In genomic region chr19:802888-803561, GRCh38 we compare ENCODE assay signal across 11 cellular contexts. TPM values are rescaled to one million over a fixed set of nuclear protein-coding genes. Genes with fewer than 3 reads are reported as not detected.
DNase-seq lines count a peak whose midpoint lies in the region; ATAC-seq and TF ChIP-seq lines count a peak whose summit lies in the region.
"Had no signal": no experiment of that assay in that cellular context is flagged by ENCODE, and none has a peak within 500 bp of the region (broad histone marks: within the 10 kb centered on the region; RNA-seq: fewer than 3 reads in every experiment).

No MANE protein-coding gene starts in this region.

- peak overlapping the region; percentile 56 for H4K8ac ChIP-seq in neuronal stem cell (ENCODE audit: low read depth, low read length)

- H3K9me3 Mint-ChIP-seq in CD4-positive, alpha-beta T cell: no peaks in the 10 kb centered on the region

- ATAC-seq in CD4-positive, alpha-beta T cell (ENCODE audit: poor library complexity): no peak
- ATAC-seq in GM18498 (IDR thresholded peaks at IDR 0.05; ENCODE audit: unreplicated experiment): no peak

- WGBS in neuronal stem cell (ENCODE audit: extremely low coverage in 2 of 2, insufficient read length in 2 of 2, insufficient replicate concordance in 1 of 2), 2 donors: no CpG with 5 or more reads among the region's 33 CpGs

- POLR2A ChIA-PET in CD4-positive, alpha-beta T cell (lab: Charles Lee): no interaction called here
- POLR2A ChIA-PET in HEK293 (lab: Yijun Ruan, JAX): interaction anchor here (0.7 kb wide), 2 partner anchors 10 to 24 kb away, joined by 3 read pairs; no protein-coding TSS in a partner anchor

- DNase-seq in CD4-positive, alpha-beta T cell: no peak
- peak; percentile 45 for DNase-seq in dermis blood vessel endothelial cell
- DNase-seq in neuronal stem cell (ENCODE audit: low spot score): no peak
- no peak for DNase-seq in midbrain (lab: John Stamatoyannopoulos, UW)
- no peak for DNase-seq in HPDE6-E6E7 (ENCODE audit: extremely low spot score)
- DNase-seq in stimulated activated CD4-positive, alpha-beta T cell treated with anti-CD3 and anti-CD28 coated beads, Interleukin-4, amount 100 ng/mL, for 4 hours: no peak
- DNase-seq: DMS 273 treated with DMSO at 0.1 percent for 48 hours had no signal

- H3K4me1 ChIP-seq in HEK293 (ENCODE audit: control insufficient read depth, insufficient read depth, low read length): peaks cover 25% of the 10 kb centered on the region
- peaks cover 18 to 32% of the 10 kb centered on the region in 2 donors for H3K4me1 ChIP-seq in neuronal stem cell (ENCODE audit: control insufficient read depth in 2 of 2, insufficient read depth in 1 of 2, low read depth in 1 of 2, low read length in 2 of 2)

- peaks cover 41% of the 10 kb centered on the region for H3K79me1 ChIP-seq in neuronal stem cell (ENCODE audit: low read depth, low read length)

- H3K4me3 Mint-ChIP-seq in CD4-positive, alpha-beta T cell: peak overlapping the region; percentile 60

- peak overlapping the region; percentile 64 for H3K14ac ChIP-seq in neuronal stem cell (ENCODE audit: low read length)

- H3K36me3 ChIP-seq in HEK293 (ENCODE audit: control insufficient read depth in 2 of 2, insufficient read depth in 1 of 2, low read length in 2 of 2) (peaks cover 9 to 100% of the 10 kb centered on the region in 2 experiments; a peak in 2 of 3 replicates), neuronal stem cell (replicated peaks in 1 of 2; ENCODE audit: control insufficient read depth in 2 of 2, insufficient read depth in 2 of 2, low read length in 2 of 2) (peaks cover 72 to 99% of the 10 kb centered on the region in 2 donors)
- H3K36me3 ChIP-seq: ovary had no signal

- H2BK15ac ChIP-seq in neuronal stem cell (ENCODE audit: low read length): no peak overlapping the region

- H3K4me3 ChIP-seq in HEK293 (ENCODE audit: low read depth, low read length) (no peak overlapping the region), neuronal stem cell (ENCODE audit: low read length in 2 of 2) (peak overlapping the region in 1 of 2 donors; percentile 28)
- H3K4me3 ChIP-seq: HAP-1, ovary had no signal

- peak overlapping the region; percentile 30 for H2BK12ac ChIP-seq in neuronal stem cell (ENCODE audit: low read length)

- peak overlapping the region; percentile 87 for H3K27ac Mint-ChIP-seq in CD4-positive, alpha-beta T cell

- TF ChIP-seq CTCF in CD4-positive, alpha-beta T cell (IDR thresholded peaks at IDR 0.05): no peak
- TF ChIP-seq CTCF in HEK293 (tag by site-specific recombination; IDR thresholded peaks at IDR 0.05): no peak

- no peak overlapping the region for H3K9ac ChIP-seq in neuronal stem cell (ENCODE audit: low read depth, low read length, poor library complexity)

- no peak overlapping the region for H3K4ac ChIP-seq in neuronal stem cell (ENCODE audit: low read length)

- CTCF ChIA-PET in CD4-positive, alpha-beta T cell (lab: Charles Lee): interaction anchor here (0.6 to 0.7 kb wide), 2 partner anchors 61 to 216 kb away, joined by 3 to 4 read pairs; no protein-coding TSS in a partner anchor
- CTCF ChIA-PET in HEK293 (lab: Yijun Ruan, JAX): interaction anchor here (0.6 to 1.1 kb wide), 3 partner anchors 25 to 34 kb away, joined by 3 read pairs; no protein-coding TSS in a partner anchor

- peak overlapping the region; percentile 32 for H4K91ac ChIP-seq in neuronal stem cell (ENCODE audit: low read depth, low read length, poor library complexity)

- no peaks in the 10 kb centered on the region for H3K27me3 ChIP-seq in CD4-positive, alpha-beta T cell (ENCODE audit: control insufficient read depth, insufficient read depth, low read length)
- H3K27me3 ChIP-seq in neuronal stem cell (ENCODE audit: control insufficient read depth in 3 of 3, insufficient read depth in 3 of 3, low read depth in 1 of 3, low read length in 3 of 3): no peaks in the 10 kb centered on the region
- H3K27me3 ChIP-seq: ovary had no signal

- H3K27me3 Mint-ChIP-seq in CD4-positive, alpha-beta T cell: no peaks in the 10 kb centered on the region

- no peaks in the 10 kb centered on the region for H3K9me3 ChIP-seq in CD4-positive, alpha-beta T cell (ENCODE audit: control insufficient read depth, low read length)
- no peaks in the 10 kb centered on the region for H3K9me3 ChIP-seq in HEK293 (ENCODE audit: control insufficient read depth, insufficient read depth, low read depth, low read length)
- H3K9me3 ChIP-seq in neuronal stem cell (replicated peaks in 1 of 2; ENCODE audit: control insufficient read depth in 2 of 2, insufficient read depth in 1 of 2, low read depth in 1 of 2, low read length in 2 of 2): no peaks in the 10 kb centered on the region
- H3K9me3 ChIP-seq: HAP-1, ovary had no signal

- intact Hi-C loops in CD4-positive, alpha-beta T cell (cut with DNase I, micrococcal nuclease): no loop called here

- H3K23ac ChIP-seq in neuronal stem cell (ENCODE audit: low read depth, low read length, poor library complexity): peak overlapping the region; percentile 92

- no peak overlapping the region for H3K27ac ChIP-seq in CD4-positive, alpha-beta T cell (ENCODE audit: low read depth, low read length)
- H3K27ac ChIP-seq in HEK293 (ENCODE audit: extremely low read depth, low read depth, low read length) (peak overlapping the region; percentile 97), neuronal stem cell (replicated peaks; ENCODE audit: low read length) (no peak overlapping the region)
- H3K27ac ChIP-seq: ovary had no signal

- H3K18ac ChIP-seq in neuronal stem cell (ENCODE audit: low read length): peak overlapping the region; percentile 83

- peaks cover 64% of the 10 kb centered on the region for H3K36me3 Mint-ChIP-seq in CD4-positive, alpha-beta T cell (ENCODE audit: low read depth)

- H2AFZ ChIP-seq in neuronal stem cell (ENCODE audit: low read length): no peak overlapping the region

- H2BK5ac ChIP-seq in neuronal stem cell (ENCODE audit: low read length): no peak overlapping the region

- no peak overlapping the region for H3K4me2 ChIP-seq in neuronal stem cell (ENCODE audit: insufficient read depth, low read length, poor library complexity, severe bottlenecking)

- H3K4me1 Mint-ChIP-seq in CD4-positive, alpha-beta T cell (ENCODE audit: low read depth): peaks cover 55% of the 10 kb centered on the region

- H2AK5ac ChIP-seq in neuronal stem cell (ENCODE audit: low read depth, low read length): no peak overlapping the region

- H2BK120ac ChIP-seq in neuronal stem cell (ENCODE audit: low read depth, low read length): no peak overlapping the region

TF ChIP-seq in HEK293, 187 proteins besides CTCF, POLR2A, EP300 and RAD21:
- TF ChIP-seq ZNF10 (tag by site-specific recombination; IDR thresholded peaks at IDR 0.05) (no peak), ZBTB6 (tag by site-specific recombination; IDR thresholded peaks at IDR 0.05) (0 out of 2 replicates have a peak, but pooled peaks have one; percentile 43), ZIC2 (tag by site-specific recombination; IDR thresholded peaks at IDR 0.05) (0 out of 2 replicates have a peak, but pooled peaks have one; percentile 30), ZNF398 (tag by site-specific recombination; IDR thresholded peaks at IDR 0.05) (no peak)
TF ChIP-seq in HEK293: peak in this region for 2.

RNA-seq across cellular contexts. Expression of gene PTBP1, which starts 5.8 kb away (rescaled TPM):
- total RNA-seq in CD4-positive, alpha-beta T cell: 100 to 1,000 TPM; 246 to 252 TPM
- total RNA-seq in dermis blood vessel endothelial cell: 123 and 212 TPM in 2 replicates
- polyA plus RNA-seq in neuronal stem cell (2013, experiment 1 of 2): 412 TPM
- polyA plus RNA-seq in neuronal stem cell (2013, experiment 2 of 2): 415 TPM

RNA-seq across cellular contexts. Expression of gene PLPPR3, which starts 18.7 kb away (rescaled TPM):
- not detected for total RNA-seq in CD4-positive, alpha-beta T cell
- under 0.01 TPM in 1 of 2 replicates, not detected in the other for total RNA-seq in dermis blood vessel endothelial cell
- 56.3 TPM for polyA plus RNA-seq in neuronal stem cell (2013, experiment 1 of 2)
- polyA plus RNA-seq in neuronal stem cell (2013, experiment 2 of 2): 54.0 TPM

RNA-seq across cellular contexts. Expression of gene AZU1, which starts 24.6 kb away (rescaled TPM):
- total RNA-seq in CD4-positive, alpha-beta T cell: under 1 TPM; 0.47 to 0.49 TPM
- not detected in 2 replicates for total RNA-seq in dermis blood vessel endothelial cell
- 1.2 TPM for polyA plus RNA-seq in neuronal stem cell (2013, experiment 1 of 2)
- polyA plus RNA-seq in neuronal stem cell (2013, experiment 2 of 2): 1.3 TPM

RNA-seq across cellular contexts. Expression of gene PRTN3, which starts 37.8 kb away (rescaled TPM):
- not detected for total RNA-seq in CD4-positive, alpha-beta T cell
- total RNA-seq in dermis blood vessel endothelial cell: not detected in 2 replicates
- 1.9 TPM for polyA plus RNA-seq in neuronal stem cell (2013, experiment 1 of 2)
- 1.9 TPM for polyA plus RNA-seq in neuronal stem cell (2013, experiment 2 of 2)
- polyA plus RNA-seq: ovary had no signal

RNA-seq across cellular contexts. Expression of gene ELANE, which starts 49.1 kb away (rescaled TPM):
- not detected for total RNA-seq in CD4-positive, alpha-beta T cell
- total RNA-seq in dermis blood vessel endothelial cell: not detected in 2 replicates
- not detected for polyA plus RNA-seq in neuronal stem cell (2013, experiment 1 of 2)
- not detected for polyA plus RNA-seq in neuronal stem cell (2013, experiment 2 of 2)
